9 cellular contexts compared by ENCODE assay signal in the genomic region with DNA sequence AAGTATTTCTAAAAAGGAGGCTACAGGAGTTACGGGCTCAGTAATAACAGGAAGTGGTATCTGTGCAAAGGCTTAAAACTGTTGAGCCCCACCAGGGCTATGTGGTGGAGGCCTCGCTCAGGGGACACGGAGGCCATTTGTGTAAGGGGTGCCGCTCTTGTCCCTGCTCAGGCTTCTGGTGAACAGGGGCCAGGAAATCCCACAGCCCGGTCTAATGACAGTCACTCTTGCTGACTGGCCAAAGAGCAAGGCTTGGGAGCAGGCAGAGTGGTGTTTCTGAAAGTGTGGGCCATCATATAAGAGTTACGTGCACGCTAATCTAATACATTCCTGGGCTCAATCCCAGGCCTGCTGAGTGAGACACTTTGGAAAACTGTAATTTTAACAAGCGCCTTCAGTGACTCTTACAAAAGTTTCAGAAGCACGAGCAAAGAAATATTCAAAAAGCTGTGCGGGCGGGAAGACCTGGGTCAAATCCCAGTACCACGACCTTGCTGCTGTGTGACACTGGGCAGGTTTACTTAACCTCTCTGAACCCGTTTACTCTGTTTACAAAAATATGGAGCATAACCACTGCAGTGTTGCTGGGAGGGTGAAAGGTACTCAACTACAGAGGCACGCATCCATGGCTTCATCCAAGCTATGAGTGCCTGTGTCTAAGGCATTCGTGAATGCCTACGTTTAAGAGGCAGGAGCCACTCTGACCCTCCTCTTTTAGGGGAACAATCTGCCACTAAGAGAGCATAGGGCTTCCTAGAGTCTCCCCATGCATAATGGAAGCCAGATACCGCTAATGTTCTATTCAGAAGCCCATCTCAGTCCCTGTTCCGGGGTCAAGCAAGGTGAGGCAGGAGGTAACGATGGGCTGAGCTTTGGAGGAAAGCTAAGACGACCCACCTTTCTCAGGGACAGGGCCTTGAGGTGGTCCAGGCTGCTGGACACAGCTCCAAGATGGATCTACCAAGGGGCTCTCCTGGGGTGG. TPM values are rescaled to one million over a fixed set of nuclear protein-coding genes. Genes with fewer than 3 reads are reported as not detected.
A peak's percentile ranks its signal among the peaks of the same experiment; 100 is the strongest.
DNase-seq lines count a peak whose midpoint lies in the region; ATAC-seq and TF ChIP-seq lines count a peak whose summit lies in the region.
"Had no signal": no experiment of that assay in that cellular context is flagged by ENCODE, and none has a peak within 500 bp of the region (broad histone marks: within the 10 kb centered on the region; RNA-seq: fewer than 3 reads in every experiment).

No MANE protein-coding gene starts in this region.

- CTCF ChIA-PET in AG04450 (lab: Charles Lee) = interaction anchor here (0.9 to 1.2 kb wide), 2 partner anchors 13 to 68 kb away, joined by 3 to 5 read pairs; no protein-coding TSS in a partner anchor
- CTCF ChIA-PET in HEK293T (lab: Yijun Ruan, JAX) = no interaction called here

- TF ChIP-seq CTCF in AG04450 (IDR thresholded peaks at IDR 0.05; ENCODE audit: low read depth, low read length) (no peak), brain (conservative IDR thresholded peaks at IDR 0.05) (no peak)

- no peak overlapping the region for H3K27ac ChIP-seq in AG04450 (ENCODE audit: low read depth, low read length)

- peaks cover 83% of the 10 kb centered on the region for H3K27me3 Mint-ChIP-seq in brain
- H3K27me3 Mint-ChIP-seq in naive thymus-derived CD8-positive, alpha-beta T cell = peaks cover 0 to 8% (median 0%) of the 10 kb centered on the region in 5 donors

- DNase-seq in AG04450 (ENCODE audit: low read depth, low spot score) = no peak
- no peak for DNase-seq in MG63
- peak in 7 of 10 donors; percentile 39 to 75 (median 51) for DNase-seq in naive thymus-derived CD8-positive, alpha-beta T cell
- DNase-seq in HEK293T (ENCODE audit: extremely low spot score) = no peak
- DNase-seq in dermis blood vessel endothelial cell = no peak
- DNase-seq: hypothalamus had no signal

- peaks cover 0 to 5% (median 0%) of the 10 kb centered on the region in 5 experiments for H3K9me3 Mint-ChIP-seq in brain
- peaks cover 0 to 1% (median 0%) of the 10 kb centered on the region in 9 donors for H3K9me3 Mint-ChIP-seq in naive thymus-derived CD8-positive, alpha-beta T cell

- no peaks in the 10 kb centered on the region for H3K36me3 ChIP-seq in MG63

- peak overlapping the region; percentile 82 to 88 (median 83) for H3K4me3 Mint-ChIP-seq in brain
- peak overlapping the region; percentile 88 to 96 (median 95) for H3K4me3 Mint-ChIP-seq in naive thymus-derived CD8-positive, alpha-beta T cell

- no peaks in the 10 kb centered on the region; the same call in 1 of the 2 replicates for H3K9me3 ChIP-seq in AG04450 (ENCODE audit: control insufficient read depth, insufficient read depth, low read length)
- H3K9me3 ChIP-seq in MG63 = no peaks in the 10 kb centered on the region

- no peak overlapping the region for H3K27ac Mint-ChIP-seq in brain
- peak overlapping the region; percentile 97 to 100 (median 98) for H3K27ac Mint-ChIP-seq in naive thymus-derived CD8-positive, alpha-beta T cell

- no peaks in the 10 kb centered on the region for H3K36me3 Mint-ChIP-seq in brain
- H3K36me3 Mint-ChIP-seq in naive thymus-derived CD8-positive, alpha-beta T cell = peaks cover 0 to 16% (median 3%) of the 10 kb centered on the region in 3 donors

- ATAC-seq in naive thymus-derived CD8-positive, alpha-beta T cell = peak; percentile 30 to 46
- ATAC-seq in GM18867 (IDR thresholded peaks at IDR 0.05; ENCODE audit: unreplicated experiment) (no peak), HG03108 (IDR thresholded peaks at IDR 0.05; ENCODE audit: unreplicated experiment) (no peak)

- POLR2A ChIA-PET in AG04450 (lab: Yijun Ruan, JAX) (no interaction called here), HEK293T (lab: Yijun Ruan, JAX) (no interaction called here)
- POLR2A ChIA-PET in naive thymus-derived CD8-positive, alpha-beta T cell (lab: Charles Lee) = interaction anchor here (0.6 to 8.5 kb wide), 19 partner anchors 11 to 422 kb away, joined by 3 to 201 read pairs (median 5); a partner anchor contains a TSS

- H3K4me3 ChIP-seq in AG04450 (ENCODE audit: low read depth, low read length) (peak overlapping the region; percentile 73), MG63 (peak overlapping the region; percentile 56; the same call in 1 of the 2 replicates)

- H3K4me1 Mint-ChIP-seq in brain = peaks cover 5% of the 10 kb centered on the region
- peaks cover 43 to 72% (median 65%) of the 10 kb centered on the region in 4 donors for H3K4me1 Mint-ChIP-seq in naive thymus-derived CD8-positive, alpha-beta T cell

- H3K27me3 ChIP-seq in AG04450 (ENCODE audit: control insufficient read depth, insufficient read depth, low read length) (no peaks in the 10 kb centered on the region), MG63 (no peaks in the 10 kb centered on the region)

TF ChIP-seq in HEK293T, 16 proteins besides CTCF, POLR2A, EP300 and RAD21:
- TF ChIP-seq ARNT (IDR thresholded peaks at IDR 0.05) (no peak), SP1 (IDR thresholded peaks at IDR 0.05) (no peak), LEF1 (IDR thresholded peaks at IDR 0.05; ENCODE audit: borderline replicate concordance) (no peak), FOXK2 (IDR thresholded peaks at IDR 0.05) (no peak), SUZ12 (IDR thresholded peaks at IDR 0.05) (no peak), BHLHE40 (IDR thresholded peaks at IDR 0.05; ENCODE audit: borderline replicate concordance) (no peak), FOXM1 (IDR thresholded peaks at IDR 0.05; ENCODE audit: borderline replicate concordance) (no peak), TARDBP (IDR thresholded peaks at IDR 0.05) (no peak), L3MBTL2 (conservative IDR thresholded peaks at IDR 0.05) (no peak), ELF4 (IDR thresholded peaks at IDR 0.05) (no peak), HDGF (IDR thresholded peaks at IDR 0.05; ENCODE audit: borderline replicate concordance) (no peak), ZNF384 (IDR thresholded peaks at IDR 0.05) (no peak), FOXA1 (IDR thresholded peaks at IDR 0.05) (no peak)
- TF ChIP-seq, protein P1, sequence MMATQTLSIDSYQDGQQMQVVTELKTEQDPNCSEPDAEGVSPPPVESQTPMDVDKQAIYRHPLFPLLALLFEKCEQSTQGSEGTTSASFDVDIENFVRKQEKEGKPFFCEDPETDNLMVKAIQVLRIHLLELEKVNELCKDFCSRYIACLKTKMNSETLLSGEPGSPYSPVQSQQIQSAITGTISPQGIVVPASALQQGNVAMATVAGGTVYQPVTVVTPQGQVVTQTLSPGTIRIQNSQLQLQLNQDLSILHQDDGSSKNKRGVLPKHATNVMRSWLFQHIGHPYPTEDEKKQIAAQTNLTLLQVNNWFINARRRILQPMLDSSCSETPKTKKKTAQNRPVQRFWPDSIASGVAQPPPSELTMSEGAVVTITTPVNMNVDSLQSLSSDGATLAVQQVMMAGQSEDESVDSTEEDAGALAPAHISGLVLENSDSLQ (IDR thresholded peaks at IDR 0.05) = no peak
TF ChIP-seq in HEK293T: peak in this region for 0.

RNA-seq across cellular contexts. Expression of a gene that starts 2.0 kb away (rescaled TPM):
- 3.5 and 3.9 TPM in 2 replicates for polyA plus RNA-seq in AG04450 (2011; rRNA removed)
- polyA minus RNA-seq in AG04450 (2011; rRNA and poly(A)+ RNA removed) = 7.0 and 8.5 TPM in 2 replicates
- total RNA-seq in MG63 (2014; rRNA removed; shearing (Covaris generic); ENCODE audit: low replicate concordance) = 1.5 and 2.1 TPM in 2 replicates
- polyA plus RNA-seq in brain (ENCODE audit: insufficient read depth, low read depth, low replicate concordance) = 2.7 TPM
- total RNA-seq in naive thymus-derived CD8-positive, alpha-beta T cell = 10 to 100 TPM; 55.2 to 59.1 TPM
- 10 to 100 TPM in 1 of 3 donors, 1 to 10 TPM in 2; 5.2 to 18.1 (median 5.9) TPM for polyA plus RNA-seq in naive thymus-derived CD8-positive, alpha-beta T cell
- total RNA-seq in dermis blood vessel endothelial cell = 0.05 and 0.17 TPM in 2 replicates

Comparison
In these comparisons a context has a peak if more than half of its experiments do, and no peak if none do; other contexts are left out.
1. DNase-seq: peak in naive thymus-derived CD8-positive, alpha-beta T cell (7 of 10); none in AG04450 (single experiment), MG63 (single experiment), HEK293T (single experiment) and dermis blood vessel endothelial cell (single experiment).
2. H3K27ac Mint-ChIP-seq: peak in naive thymus-derived CD8-positive, alpha-beta T cell (10 of 10); none in brain (0 of 5).
3. ATAC-seq: peak in naive thymus-derived CD8-positive, alpha-beta T cell (2 of 2); none in GM18867 (single experiment) and HG03108 (single experiment).
4. RNA of a gene that starts 2.0 kb away (total RNA-seq): 55.2 to 59.1 TPM in naive thymus-derived CD8-positive, alpha-beta T cell; 1.5 to 2.1 TPM in MG63 and 0.05 to 0.17 TPM in dermis blood vessel endothelial cell; every median in the first group is over 10 times any median in the second.